36 cellular contexts compared by ENCODE assay signal in genomic region chr1:116172666-116173065, GRCh38.
"Had no signal": no experiment of that assay in that cellular context is flagged by ENCODE, and none has a peak within 500 bp of the region (broad histone marks: within the 10 kb centered on the region; RNA-seq: fewer than 3 reads in every experiment).

No MANE protein-coding gene starts in this region.

- H3K4me1 Mint-ChIP-seq: activated T-helper 17 cell treated with anti-CD3 and anti-CD28 coated beads, Interleukin-2, amount 50 U/mL, for 72 hours had no signal

- H3K9me3 Mint-ChIP-seq: activated CD4-positive, alpha-beta T cell treated with anti-CD3 and anti-CD28 coated beads, Interleukin-2, amount 10 ng/mL, durations not matched to agents 24 days and 14 days; activated CD8-positive, alpha-beta T cell treated with anti-CD3 and anti-CD28 coated beads for 36 hours; activated naive CD4-positive, alpha-beta T cell treated with anti-CD3 and anti-CD28 coated beads for 36 hours; activated naive CD4-positive, alpha-beta T cell treated with anti-CD3 and anti-CD28 coated beads, Interleukin-2, amount 50 U/mL, for 72 hours; activated T-cell treated with anti-CD3 and anti-CD28 coated beads, Interleukin-2, amount 50 U/mL, for 72 hours; activated T-helper 17 cell treated with anti-CD3 and anti-CD28 coated beads, Interleukin-2, amount 50 U/mL, for 72 hours; T-helper 1 cell treated with Interleukin-12 subunit alpha and Interleukin-12 subunit beta and Interleukin-4 antibody, amounts not matched to agents 30 μg/mL and 1 μg/mL, for 36 hours; T-helper 2 cell treated with Interferon-gamma antibody and Interleukin-4, amounts not matched to agents 5 μg/mL and 100 μg/mL, for 36 hours had no signal

- H3K27ac ChIP-seq: adrenal gland, Peyer's patch, SJSA1 had no signal

- H3K9me3 ChIP-seq: adrenal gland, MG63, Peyer's patch, SJSA1, SK-N-SH had no signal

- H3K4me2 ChIP-seq: SK-N-SH had no signal

- H3K27me3 Mint-ChIP-seq: activated T-helper 17 cell treated with anti-CD3 and anti-CD28 coated beads, Interleukin-2, amount 50 U/mL, for 72 hours; brain had no signal

- FAIRE-seq: bronchial epithelial cell, TTC549 had no signal

- DNase-seq: activated CD4-positive, alpha-beta T cell treated with anti-CD3 and anti-CD28 coated beads, Interleukin-2, amount 10 ng/mL, durations not matched to agents 24 days and 14 days; activated CD4-positive, alpha-beta T cell treated with anti-CD3 and anti-CD28 coated beads, Interleukin-2, amount 50 U/mL, for 4 hours; activated CD8-positive, alpha-beta T cell treated with anti-CD3 and anti-CD28 coated beads for 36 hours; activated gamma-delta T cell treated with Interleukin-2 at 50 U/mL for 16 hours; activated naive CD4-positive, alpha-beta T cell treated with anti-CD3 and anti-CD28 coated beads for 36 hours; activated T-cell treated with anti-CD3 and anti-CD28 coated beads, Interleukin-2, amount 50 U/mL, for 1 hour; activated T-cell treated with anti-CD3 and anti-CD28 coated beads, Interleukin-2, amount 50 U/mL, for 72 hours; adrenal gland; anterior cingulate cortex; caudate nucleus; Karpas-422; KBM-7; MG63; NCI-H1048; NCI-H1105 treated with DMSO at 0.1 percent for 48 hours; NCI-H1436; NCI-H1694; NCI-H1930; NCI-H2081 treated with DMSO at 0.1 percent for 48 hours; NCI-H345; NCI-H524 treated with DMSO at 0.1 percent for 48 hours; NCI-H748 treated with DMSO at 0.1 percent for 48 hours; NK-92 treated with Interleukin-12 subunit alpha and Interleukin-12 subunit beta, amount 100 ng/mL, for 24 hours; PC-3; Peyer's patch; RPMI8226; SHP77 treated with DMSO at 0.1 percent for 48 hours; SK-N-SH had no signal

- H3K27ac Mint-ChIP-seq: activated CD4-positive, alpha-beta T cell treated with anti-CD3 and anti-CD28 coated beads, Interleukin-2, amount 10 ng/mL, durations not matched to agents 24 days and 14 days; activated CD8-positive, alpha-beta T cell treated with anti-CD3 and anti-CD28 coated beads for 36 hours; activated naive CD4-positive, alpha-beta T cell treated with anti-CD3 and anti-CD28 coated beads for 36 hours; activated naive CD4-positive, alpha-beta T cell treated with anti-CD3 and anti-CD28 coated beads, Interleukin-2, amount 50 U/mL, for 72 hours; activated T-cell treated with anti-CD3 and anti-CD28 coated beads, Interleukin-2, amount 50 U/mL, for 72 hours; activated T-helper 17 cell treated with anti-CD3 and anti-CD28 coated beads, Interleukin-2, amount 50 U/mL, for 72 hours; brain; T-helper 1 cell treated with Interleukin-12 subunit alpha and Interleukin-12 subunit beta and Interleukin-4 antibody, amounts not matched to agents 30 μg/mL and 1 μg/mL, for 36 hours; T-helper 2 cell treated with Interferon-gamma antibody and Interleukin-4, amounts not matched to agents 5 μg/mL and 100 μg/mL, for 36 hours had no signal

- H3K36me3 Mint-ChIP-seq: activated naive CD4-positive, alpha-beta T cell treated with anti-CD3 and anti-CD28 coated beads, Interleukin-2, amount 50 U/mL, for 72 hours; brain had no signal

- H3K36me3 ChIP-seq: adrenal gland, MG63, Peyer's patch, SJSA1 had no signal

- ATAC-seq: activated CD8-positive, alpha-beta T cell treated with anti-CD3 and anti-CD28 coated beads for 36 hours; activated naive CD4-positive, alpha-beta T cell treated with anti-CD3 and anti-CD28 coated beads, Interleukin-2, amount 50 U/mL, for 72 hours; activated T-cell treated with anti-CD3 and anti-CD28 coated beads, Interleukin-2, amount 50 U/mL, for 72 hours; activated T-helper 17 cell treated with anti-CD3 and anti-CD28 coated beads, Interleukin-2, amount 50 U/mL, for 72 hours; PC-3 had no signal

- H3K9ac ChIP-seq: SK-N-SH had no signal

- H3K4me1 ChIP-seq: SJSA1 had no signal

- H3K4me3 ChIP-seq: adrenal gland, MG63, Peyer's patch, SJSA1 had no signal

- H3K4me3 Mint-ChIP-seq: activated CD4-positive, alpha-beta T cell treated with anti-CD3 and anti-CD28 coated beads, Interleukin-2, amount 10 ng/mL, durations not matched to agents 24 days and 14 days; activated CD8-positive, alpha-beta T cell treated with anti-CD3 and anti-CD28 coated beads for 36 hours; activated naive CD4-positive, alpha-beta T cell treated with anti-CD3 and anti-CD28 coated beads for 36 hours; activated T-cell treated with anti-CD3 and anti-CD28 coated beads, Interleukin-2, amount 50 U/mL, for 72 hours; activated T-helper 17 cell treated with anti-CD3 and anti-CD28 coated beads, Interleukin-2, amount 50 U/mL, for 72 hours; brain; T-helper 1 cell treated with Interleukin-12 subunit alpha and Interleukin-12 subunit beta and Interleukin-4 antibody, amounts not matched to agents 30 μg/mL and 1 μg/mL, for 36 hours; T-helper 2 cell treated with Interferon-gamma antibody and Interleukin-4, amounts not matched to agents 5 μg/mL and 100 μg/mL, for 36 hours had no signal

- H3K27me3 ChIP-seq: adrenal gland, Peyer's patch had no signal
